Comparison of ENCODE assay signal across 22 cellular contexts in the genomic region with DNA sequence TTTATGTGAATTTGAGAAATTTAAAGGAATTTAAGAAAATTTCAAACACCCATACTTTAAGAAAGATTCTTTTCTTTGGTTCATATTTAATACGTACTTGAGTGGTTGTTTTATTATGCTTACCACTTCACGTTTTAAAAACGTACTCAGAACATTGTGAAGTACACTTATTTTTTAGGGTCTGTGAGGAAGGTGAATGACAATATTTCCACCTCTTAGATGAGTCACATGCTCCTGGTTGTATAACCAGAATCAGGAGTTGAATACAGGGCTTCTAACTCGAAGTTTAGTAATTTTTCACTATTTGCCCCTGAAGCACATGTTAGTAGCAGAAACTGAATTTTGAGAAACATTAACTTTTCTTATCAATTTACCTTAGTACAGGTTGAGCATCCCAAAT. TPM values are rescaled to one million over a fixed set of nuclear protein-coding genes. Genes with fewer than 3 reads are reported as not detected.
DNase-seq lines count a peak whose midpoint lies in the region; ATAC-seq, FAIRE-seq and TF ChIP-seq lines count a peak whose summit lies in the region.
"Had no signal": no experiment of that assay in that cellular context is flagged by ENCODE, and none has a peak within 500 bp of the region (broad histone marks: within the 10 kb centered on the region; RNA-seq: fewer than 3 reads in every experiment).

No MANE protein-coding gene starts in this region.

- no peak overlapping the region for H3K27ac Mint-ChIP-seq in astrocyte (ENCODE audit: unreplicated experiment)
- H3K27ac Mint-ChIP-seq in memory B cell = peak overlapping the region; percentile 28
- H3K27ac Mint-ChIP-seq: activated T-helper 2 cell treated with anti-CD3 and anti-CD28 coated beads, Interferon-gamma antibody, Interleukin-2, Interleukin-4, amounts not matched to agents 10 μg/mL and 5 μg/mL and 100 μg/mL, durations not matched to agents 14 hours and 24 hours and 36 hours had no signal

- no peak overlapping the region for H2AFZ ChIP-seq in astrocyte (ENCODE audit: low read depth, low read length)

- H3K27me3 Mint-ChIP-seq in astrocyte (ENCODE audit: low read depth, unreplicated experiment) = no peaks in the 10 kb centered on the region
- no peaks in the 10 kb centered on the region for H3K27me3 Mint-ChIP-seq in memory B cell
- H3K27me3 Mint-ChIP-seq: central memory CD8-positive, alpha-beta T cell; naive thymus-derived CD8-positive, alpha-beta T cell had no signal

- H3K4me3 Mint-ChIP-seq in astrocyte (ENCODE audit: unreplicated experiment) (peak overlapping the region; percentile 79), memory B cell (peak overlapping the region; percentile 15)
- H3K4me3 Mint-ChIP-seq: CD14-positive monocyte; central memory CD8-positive, alpha-beta T cell had no signal

- H3K4me3 ChIP-seq in A549 (peak overlapping the region; percentile 26; the same call in 1 of the 3 replicates), HUES64 (ENCODE audit: low read length) (peak overlapping the region; percentile 96), astrocyte (ENCODE audit: insufficient read depth, low read depth, low read length) (no peak overlapping the region)
- H3K4me3 ChIP-seq: heart left ventricle had no signal

- H3K36me3 Mint-ChIP-seq in astrocyte (ENCODE audit: low read depth, unreplicated experiment) = peaks cover 22% of the 10 kb centered on the region
- H3K36me3 Mint-ChIP-seq in memory B cell = peaks cover 15% of the 10 kb centered on the region

- POLR2A ChIA-PET in A549 (lab: Yijun Ruan, JAX) = interaction anchor here (2.1 kb wide), 1 partner anchor 8 kb away, joined by 15 read pairs; the partner anchor contains the start of gene SKIL

- CTCF ChIA-PET in A549 (lab: Yijun Ruan, JAX) = interaction anchor here (0.6 kb wide), 1 partner anchor 623 kb away, joined by 3 read pairs; no protein-coding TSS in a partner anchor

- TF ChIP-seq EP300 in A549 (IDR thresholded peaks at IDR 0.05) = no peak

- FAIRE-seq in A549 (lab: Jason Lieb, UNC) (no peak), astrocyte (lab: Jason Lieb, UNC) (peak; percentile 71)
- FAIRE-seq: A204.1 had no signal

- ATAC-seq in A549 = no peak
- ATAC-seq in memory B cell (ENCODE audit: low read depth) = no peak
- no peak for ATAC-seq in GM18502 (IDR thresholded peaks at IDR 0.05; ENCODE audit: poor library complexity, unreplicated experiment)
- ATAC-seq: naive thymus-derived CD8-positive, alpha-beta T cell had no signal

- no peak for DNase-seq in A549 (ENCODE audit: low read depth in 1 of 2, low spot score in 1 of 2)
- DNase-seq in astrocyte (ENCODE audit: low read depth) = no peak
- no peak for DNase-seq in memory B cell (ENCODE audit: low spot score in 2 of 2)
- DNase-seq in COLO829 (ENCODE audit: low spot score) = no peak
- DNase-seq in HT-29 (ENCODE audit: low spot score) = no peak
- no peak for DNase-seq in GM03348 (ENCODE audit: low spot score)
- DNase-seq: DMS153; effector CD8-positive, alpha-beta T cell; heart left ventricle; islet precursor cell; mammary epithelial cell; naive thymus-derived CD8-positive, alpha-beta T cell; NCI-H187 treated with DMSO at 0.1 percent for 48 hours; NCI-H2227 treated with DMSO at 0.1 percent for 48 hours; stimulated activated CD4-positive, alpha-beta T cell treated with anti-CD3 and anti-CD28 coated beads, Interleukin-4, amount 100 ng/mL, for 1 hour; T1000 had no signal

- H3K36me3 ChIP-seq in HUES64 (ENCODE audit: insufficient read depth, low read length) (peaks cover 92% of the 10 kb centered on the region), astrocyte (ENCODE audit: insufficient read depth, low read length) (peaks cover 39% of the 10 kb centered on the region)

- H3K9me3 Mint-ChIP-seq in astrocyte (ENCODE audit: unreplicated experiment) = no peaks in the 10 kb centered on the region
- H3K9me3 Mint-ChIP-seq in memory B cell = no peaks in the 10 kb centered on the region
- H3K9me3 Mint-ChIP-seq: activated T-helper 2 cell treated with anti-CD3 and anti-CD28 coated beads, Interferon-gamma antibody, Interleukin-2, Interleukin-4, amounts not matched to agents 10 μg/mL and 5 μg/mL and 100 μg/mL, durations not matched to agents 14 hours and 24 hours and 36 hours; central memory CD8-positive, alpha-beta T cell had no signal

- peaks cover 33% of the 10 kb centered on the region for H3K4me1 Mint-ChIP-seq in astrocyte (ENCODE audit: low read depth, unreplicated experiment)
- peaks cover 31% of the 10 kb centered on the region for H3K4me1 Mint-ChIP-seq in memory B cell

- peaks cover 78% of the 10 kb centered on the region for H3K4me1 ChIP-seq in A549
- peaks cover 20% of the 10 kb centered on the region for H3K4me1 ChIP-seq in HUES64 (ENCODE audit: insufficient read depth, low read length)
- H3K4me1 ChIP-seq in astrocyte (ENCODE audit: insufficient read depth, low read length) = peaks cover 29% of the 10 kb centered on the region

- H4K20me1 ChIP-seq in astrocyte (ENCODE audit: insufficient read depth, low read length) = peaks cover 96% of the 10 kb centered on the region

- WGBS in A549 (ENCODE audit: missing lambda C conversion rate) = 76% methylated on average over 4 of the region's 4 CpGs
- WGBS in HUES64 = 95% methylated on average over 3 of the region's 4 CpGs

- H3K27me3 ChIP-seq in HUES64 (ENCODE audit: insufficient read depth, low read length) (no peaks in the 10 kb centered on the region), astrocyte (ENCODE audit: insufficient read depth, low read length) (no peaks in the 10 kb centered on the region)
- H3K27me3 ChIP-seq: heart left ventricle had no signal

- peaks cover 99% of the 10 kb centered on the region for H3K79me2 ChIP-seq in astrocyte (ENCODE audit: insufficient read depth, low read length)

- TF ChIP-seq POLR2A in A549 (IDR thresholded peaks at IDR 0.05; ENCODE audit: low read length) = no peak

- H3K9me3 ChIP-seq in A549 (no peaks in the 10 kb centered on the region), HUES64 (ENCODE audit: insufficient read depth, low read depth, low read length) (no peaks in the 10 kb centered on the region), astrocyte (ENCODE audit: insufficient read depth, low read depth, low read length) (peaks cover 3% of the 10 kb centered on the region)
- H3K9me3 ChIP-seq: heart left ventricle had no signal

- no peak overlapping the region for H3K27ac ChIP-seq in A549
- H3K27ac ChIP-seq in HUES64 (ENCODE audit: low read depth, low read length) = no peak overlapping the region
- no peak overlapping the region for H3K27ac ChIP-seq in astrocyte (ENCODE audit: low read depth, low read length)
- H3K27ac ChIP-seq: heart left ventricle had no signal

- no peak for TF ChIP-seq CTCF in A549 (IDR thresholded peaks at IDR 0.05)
- TF ChIP-seq CTCF in astrocyte (IDR thresholded peaks at IDR 0.05; ENCODE audit: insufficient read depth, low read depth, low read length) = no peak

- no peak for TF ChIP-seq RAD21 in A549 (conservative IDR thresholded peaks at IDR 0.05 in 1 of 2, IDR thresholded peaks at IDR 0.05 in 1 of 2)

- no peak overlapping the region for H3K9ac ChIP-seq in HUES64 (ENCODE audit: low read depth, low read length)
- H3K9ac ChIP-seq in astrocyte (ENCODE audit: low read length) = no peak overlapping the region

- H3K4me2 ChIP-seq in A549 (peak overlapping the region; percentile 73), astrocyte (ENCODE audit: low read length) (peak overlapping the region; percentile 72)

TF ChIP-seq in A549, 52 proteins besides CTCF, POLR2A, EP300 and RAD21 (continues in another document):
- TF ChIP-seq HES2 (IDR thresholded peaks at IDR 0.05) (no peak), FOSL2 (IDR thresholded peaks at IDR 0.05) (no peak), FOSL2 (CRISPR knock-in tag; IDR thresholded peaks at IDR 0.05) (no peak), HEYL (CRISPR knock-in tag; IDR thresholded peaks at IDR 0.05) (no peak)

RNA-seq across cellular contexts. Expression of gene SKIL, which starts 7.5 kb away (rescaled TPM):
- polyA plus RNA-seq in A549 (2011; rRNA removed) (53.7 and 64.2 TPM in 2 replicates), A549 (2017; fragmentation: RNase III; extraction: RNeasy Plus Mini Kit Qiagen cat#74134 plus additional on column Dnase treatment) (39.6 to 43.8 TPM (median 40.3 TPM) in 3 replicates)
- polyA plus RNA-seq in A549 (2012; cell fraction: cytosol; rRNA removed) = 7.8 and 8.5 TPM in 2 replicates
- polyA plus RNA-seq in A549 (2012; cell fraction: nucleus; rRNA removed) = 5.7 and 7.8 TPM in 2 replicates
- 137 and 140 TPM in 2 replicates for polyA minus RNA-seq in A549 (2011; rRNA and poly(A)+ RNA removed)
- 65.0 TPM for polyA plus RNA-seq in HUES64 (2013, experiment 1 of 2)
- 67.6 TPM for polyA plus RNA-seq in HUES64 (2013, experiment 2 of 2)
- 152 and 156 TPM in 2 replicates for total RNA-seq in astrocyte
- 51.7 and 54.2 TPM in 2 replicates for total RNA-seq in HT-29 (2014; rRNA removed; shearing (Covaris generic))

RNA-seq across cellular contexts. Expression of gene CLDN11, which starts 53.7 kb away (rescaled TPM):
- polyA plus RNA-seq in A549 (2011; rRNA removed) (0.42 and 0.44 TPM in 2 replicates), A549 (2017; fragmentation: RNase III; extraction: RNeasy Plus Mini Kit Qiagen cat#74134 plus additional on column Dnase treatment) (0.42 to 0.61 TPM (median 0.56 TPM) in 3 replicates)
- polyA plus RNA-seq in A549 (2012; cell fraction: cytosol; rRNA removed) = 0.32 and 0.42 TPM in 2 replicates
- 2.6 and 3.2 TPM in 2 replicates for polyA plus RNA-seq in A549 (2012; cell fraction: nucleus; rRNA removed)
- 0.21 and 0.49 TPM in 2 replicates for polyA minus RNA-seq in A549 (2011; rRNA and poly(A)+ RNA removed)
- polyA plus RNA-seq in HUES64 (2013, experiment 1 of 2) = 14.1 TPM
- polyA plus RNA-seq in HUES64 (2013, experiment 2 of 2) = 23.8 TPM
- total RNA-seq in astrocyte = 0.22 and 0.70 TPM in 2 replicates
- 0.56 and 0.63 TPM in 2 replicates for total RNA-seq in HT-29 (2014; rRNA removed; shearing (Covaris generic))
- polyA plus RNA-seq: CD14-positive monocyte; naive thymus-derived CD8-positive, alpha-beta T cell had no signal
